ENCODE assay signal across 1 cellular context in the genomic region with DNA sequence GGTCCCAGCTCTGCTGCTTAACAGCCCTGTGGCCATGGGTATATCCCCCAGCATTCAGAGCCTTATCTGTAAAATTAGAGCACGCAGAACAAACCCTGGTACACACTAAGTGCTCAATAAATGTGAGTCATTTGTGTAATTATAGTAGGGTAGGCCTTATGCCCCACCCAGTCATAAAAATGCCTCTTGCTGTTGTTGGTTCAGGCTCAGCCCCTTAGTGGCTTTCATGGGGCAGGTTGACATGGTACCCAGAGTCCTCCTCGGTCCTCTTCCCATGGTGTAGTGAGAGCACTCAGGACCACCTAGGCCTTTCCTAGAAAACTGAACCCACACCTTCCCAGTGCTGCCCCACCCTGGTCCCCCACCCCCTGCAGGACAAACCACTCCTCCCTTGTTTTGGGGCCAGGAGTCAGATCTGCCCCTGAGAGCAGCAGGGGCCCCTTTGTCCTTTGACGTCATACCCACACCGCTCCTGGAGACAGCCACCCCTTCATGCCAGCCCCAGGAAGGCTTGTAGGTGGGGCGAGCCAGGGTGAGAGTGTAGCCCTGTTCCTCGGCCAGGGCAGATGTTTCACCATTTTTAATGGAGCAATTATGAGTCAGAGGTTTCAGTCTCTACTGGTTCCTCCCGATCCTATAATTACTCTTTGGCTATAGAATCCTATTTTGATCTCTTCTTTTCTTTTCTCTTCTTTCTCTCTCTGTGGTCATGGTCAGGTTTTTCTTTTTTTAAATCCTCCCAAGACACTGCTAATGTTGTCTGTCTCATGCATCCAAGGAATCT.
TF ChIP-seq lines count a peak whose summit lies in the region.

No MANE protein-coding gene starts in this region.

TF ChIP-seq in GM12878, 131 proteins besides CTCF, POLR2A, EP300 and RAD21 (continued from another document):
- TF ChIP-seq, protein P1, sequence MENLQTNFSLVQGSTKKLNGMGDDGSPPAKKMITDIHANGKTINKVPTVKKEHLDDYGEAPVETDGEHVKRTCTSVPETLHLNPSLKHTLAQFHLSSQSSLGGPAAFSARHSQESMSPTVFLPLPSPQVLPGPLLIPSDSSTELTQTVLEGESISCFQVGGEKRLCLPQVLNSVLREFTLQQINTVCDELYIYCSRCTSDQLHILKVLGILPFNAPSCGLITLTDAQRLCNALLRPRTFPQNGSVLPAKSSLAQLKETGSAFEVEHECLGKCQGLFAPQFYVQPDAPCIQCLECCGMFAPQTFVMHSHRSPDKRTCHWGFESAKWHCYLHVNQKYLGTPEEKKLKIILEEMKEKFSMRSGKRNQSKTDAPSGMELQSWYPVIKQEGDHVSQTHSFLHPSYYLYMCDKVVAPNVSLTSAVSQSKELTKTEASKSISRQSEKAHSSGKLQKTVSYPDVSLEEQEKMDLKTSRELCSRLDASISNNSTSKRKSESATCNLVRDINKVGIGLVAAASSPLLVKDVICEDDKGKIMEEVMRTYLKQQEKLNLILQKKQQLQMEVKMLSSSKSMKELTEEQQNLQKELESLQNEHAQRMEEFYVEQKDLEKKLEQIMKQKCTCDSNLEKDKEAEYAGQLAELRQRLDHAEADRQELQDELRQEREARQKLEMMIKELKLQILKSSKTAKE (IDR thresholded peaks at IDR 0.05; ENCODE audit: low read depth, poor library complexity, severe bottlenecking) = no peak
- TF ChIP-seq RCOR1 (conservative IDR thresholded peaks at IDR 0.05; ENCODE audit: low read depth, low read length) (no peak), ZNF622 (IDR thresholded peaks at IDR 0.05) (no peak), SREBF2 (IDR thresholded peaks at IDR 0.05; ENCODE audit: low read length) (no peak), KAT2A (conservative IDR thresholded peaks at IDR 0.05; ENCODE audit: control insufficient read depth, low read depth, low read length) (no peak), BCL11A (IDR thresholded peaks at IDR 0.05; ENCODE audit: low read depth, low read length) (peak; percentile 32; the same call in 1 of the 2 replicates), SIN3A (IDR thresholded peaks at IDR 0.05; ENCODE audit: low read depth, low read length) (no peak), DPF2 (IDR thresholded peaks at IDR 0.05) (no peak), IKZF1 (conservative IDR thresholded peaks at IDR 0.05) (peak; percentile 65), SMAD5 (IDR thresholded peaks at IDR 0.05; ENCODE audit: low read depth) (no peak), FOXM1 (IDR thresholded peaks at IDR 0.05; ENCODE audit: low read depth, low read length) (no peak), MYB (IDR thresholded peaks at IDR 0.05; ENCODE audit: borderline replicate concordance, low read depth, low read length) (no peak), ZBED1 (IDR thresholded peaks at IDR 0.05; ENCODE audit: borderline replicate concordance) (no peak), IRF4 (IDR thresholded peaks at IDR 0.05; ENCODE audit: low read depth, low read length) (no peak), MEF2B (IDR thresholded peaks at IDR 0.05; ENCODE audit: partially characterized antibody, poor library complexity, severe bottlenecking) (no peak), ZNF207 (IDR thresholded peaks at IDR 0.05; ENCODE audit: borderline replicate concordance) (no peak), PAX5 (IDR thresholded peaks at IDR 0.05; ENCODE audit: borderline replicate concordance, low read depth, low read length) (0 out of 2 replicates have a peak, but pooled peaks have one; percentile 25)
- TF ChIP-seq, protein P2, sequence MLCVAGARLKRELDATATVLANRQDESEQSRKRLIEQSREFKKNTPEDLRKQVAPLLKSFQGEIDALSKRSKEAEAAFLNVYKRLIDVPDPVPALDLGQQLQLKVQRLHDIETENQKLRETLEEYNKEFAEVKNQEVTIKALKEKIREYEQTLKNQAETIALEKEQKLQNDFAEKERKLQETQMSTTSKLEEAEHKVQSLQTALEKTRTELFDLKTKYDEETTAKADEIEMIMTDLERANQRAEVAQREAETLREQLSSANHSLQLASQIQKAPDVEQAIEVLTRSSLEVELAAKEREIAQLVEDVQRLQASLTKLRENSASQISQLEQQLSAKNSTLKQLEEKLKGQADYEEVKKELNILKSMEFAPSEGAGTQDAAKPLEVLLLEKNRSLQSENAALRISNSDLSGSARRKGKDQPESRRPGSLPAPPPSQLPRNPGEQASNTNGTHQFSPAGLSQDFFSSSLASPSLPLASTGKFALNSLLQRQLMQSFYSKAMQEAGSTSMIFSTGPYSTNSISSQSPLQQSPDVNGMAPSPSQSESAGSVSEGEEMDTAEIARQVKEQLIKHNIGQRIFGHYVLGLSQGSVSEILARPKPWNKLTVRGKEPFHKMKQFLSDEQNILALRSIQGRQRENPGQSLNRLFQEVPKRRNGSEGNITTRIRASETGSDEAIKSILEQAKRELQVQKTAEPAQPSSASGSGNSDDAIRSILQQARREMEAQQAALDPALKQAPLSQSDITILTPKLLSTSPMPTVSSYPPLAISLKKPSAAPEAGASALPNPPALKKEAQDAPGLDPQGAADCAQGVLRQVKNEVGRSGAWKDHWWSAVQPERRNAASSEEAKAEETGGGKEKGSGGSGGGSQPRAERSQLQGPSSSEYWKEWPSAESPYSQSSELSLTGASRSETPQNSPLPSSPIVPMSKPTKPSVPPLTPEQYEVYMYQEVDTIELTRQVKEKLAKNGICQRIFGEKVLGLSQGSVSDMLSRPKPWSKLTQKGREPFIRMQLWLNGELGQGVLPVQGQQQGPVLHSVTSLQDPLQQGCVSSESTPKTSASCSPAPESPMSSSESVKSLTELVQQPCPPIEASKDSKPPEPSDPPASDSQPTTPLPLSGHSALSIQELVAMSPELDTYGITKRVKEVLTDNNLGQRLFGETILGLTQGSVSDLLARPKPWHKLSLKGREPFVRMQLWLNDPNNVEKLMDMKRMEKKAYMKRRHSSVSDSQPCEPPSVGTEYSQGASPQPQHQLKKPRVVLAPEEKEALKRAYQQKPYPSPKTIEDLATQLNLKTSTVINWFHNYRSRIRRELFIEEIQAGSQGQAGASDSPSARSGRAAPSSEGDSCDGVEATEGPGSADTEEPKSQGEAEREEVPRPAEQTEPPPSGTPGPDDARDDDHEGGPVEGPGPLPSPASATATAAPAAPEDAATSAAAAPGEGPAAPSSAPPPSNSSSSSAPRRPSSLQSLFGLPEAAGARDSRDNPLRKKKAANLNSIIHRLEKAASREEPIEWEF (IDR thresholded peaks at IDR 0.05; ENCODE audit: insufficient replicate concordance, low read depth, low read length) = no peak
- TF ChIP-seq, protein P3, sequence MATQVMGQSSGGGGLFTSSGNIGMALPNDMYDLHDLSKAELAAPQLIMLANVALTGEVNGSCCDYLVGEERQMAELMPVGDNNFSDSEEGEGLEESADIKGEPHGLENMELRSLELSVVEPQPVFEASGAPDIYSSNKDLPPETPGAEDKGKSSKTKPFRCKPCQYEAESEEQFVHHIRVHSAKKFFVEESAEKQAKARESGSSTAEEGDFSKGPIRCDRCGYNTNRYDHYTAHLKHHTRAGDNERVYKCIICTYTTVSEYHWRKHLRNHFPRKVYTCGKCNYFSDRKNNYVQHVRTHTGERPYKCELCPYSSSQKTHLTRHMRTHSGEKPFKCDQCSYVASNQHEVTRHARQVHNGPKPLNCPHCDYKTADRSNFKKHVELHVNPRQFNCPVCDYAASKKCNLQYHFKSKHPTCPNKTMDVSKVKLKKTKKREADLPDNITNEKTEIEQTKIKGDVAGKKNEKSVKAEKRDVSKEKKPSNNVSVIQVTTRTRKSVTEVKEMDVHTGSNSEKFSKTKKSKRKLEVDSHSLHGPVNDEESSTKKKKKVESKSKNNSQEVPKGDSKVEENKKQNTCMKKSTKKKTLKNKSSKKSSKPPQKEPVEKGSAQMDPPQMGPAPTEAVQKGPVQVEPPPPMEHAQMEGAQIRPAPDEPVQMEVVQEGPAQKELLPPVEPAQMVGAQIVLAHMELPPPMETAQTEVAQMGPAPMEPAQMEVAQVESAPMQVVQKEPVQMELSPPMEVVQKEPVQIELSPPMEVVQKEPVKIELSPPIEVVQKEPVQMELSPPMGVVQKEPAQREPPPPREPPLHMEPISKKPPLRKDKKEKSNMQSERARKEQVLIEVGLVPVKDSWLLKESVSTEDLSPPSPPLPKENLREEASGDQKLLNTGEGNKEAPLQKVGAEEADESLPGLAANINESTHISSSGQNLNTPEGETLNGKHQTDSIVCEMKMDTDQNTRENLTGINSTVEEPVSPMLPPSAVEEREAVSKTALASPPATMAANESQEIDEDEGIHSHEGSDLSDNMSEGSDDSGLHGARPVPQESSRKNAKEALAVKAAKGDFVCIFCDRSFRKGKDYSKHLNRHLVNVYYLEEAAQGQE (IDR thresholded peaks at IDR 0.05; ENCODE audit: low read depth, low read length) = no peak
- TF ChIP-seq, protein P4, sequence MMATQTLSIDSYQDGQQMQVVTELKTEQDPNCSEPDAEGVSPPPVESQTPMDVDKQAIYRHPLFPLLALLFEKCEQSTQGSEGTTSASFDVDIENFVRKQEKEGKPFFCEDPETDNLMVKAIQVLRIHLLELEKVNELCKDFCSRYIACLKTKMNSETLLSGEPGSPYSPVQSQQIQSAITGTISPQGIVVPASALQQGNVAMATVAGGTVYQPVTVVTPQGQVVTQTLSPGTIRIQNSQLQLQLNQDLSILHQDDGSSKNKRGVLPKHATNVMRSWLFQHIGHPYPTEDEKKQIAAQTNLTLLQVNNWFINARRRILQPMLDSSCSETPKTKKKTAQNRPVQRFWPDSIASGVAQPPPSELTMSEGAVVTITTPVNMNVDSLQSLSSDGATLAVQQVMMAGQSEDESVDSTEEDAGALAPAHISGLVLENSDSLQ (IDR thresholded peaks at IDR 0.05) = no peak
TF ChIP-seq in GM12878: peak in this region for 16.
